ENCODE assay signal across 8 cellular contexts in the genomic region with DNA sequence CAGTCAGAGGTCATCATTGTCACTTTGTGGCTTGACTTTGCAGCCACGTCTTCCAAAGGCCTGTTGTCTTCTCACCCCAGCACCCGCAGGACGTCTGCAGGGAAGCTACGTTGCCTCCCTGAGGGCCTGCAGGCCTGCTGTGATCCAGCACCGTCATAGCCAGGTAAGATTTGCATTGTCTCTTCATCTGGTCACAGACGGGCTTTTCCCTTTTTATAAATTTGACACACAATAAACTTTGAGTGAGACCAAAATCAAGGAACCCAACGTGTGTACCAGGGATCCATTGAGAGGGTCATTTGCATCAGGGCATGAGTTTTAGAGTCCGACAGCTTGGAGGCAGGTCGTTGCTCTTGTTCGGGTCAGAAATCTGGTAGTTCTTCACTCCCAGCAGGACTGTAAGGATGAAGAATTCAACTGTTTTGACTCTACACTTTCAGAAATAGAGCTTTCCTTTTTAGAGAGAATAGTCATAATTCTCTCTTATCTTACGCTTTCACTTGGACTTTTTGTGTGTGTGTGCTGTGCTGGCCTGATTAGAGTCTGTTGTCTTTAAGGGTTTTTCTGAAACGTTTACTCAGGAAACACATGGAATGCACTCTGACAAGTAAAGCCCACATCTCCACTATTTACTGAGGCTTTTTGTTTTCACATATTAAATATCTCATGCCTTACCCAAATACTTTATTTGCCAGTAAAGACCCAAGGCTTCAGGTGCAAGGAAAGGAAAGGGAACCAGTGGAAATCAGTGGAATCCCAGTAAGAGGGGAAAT.
DNase-seq lines count a peak whose midpoint lies in the region; ATAC-seq and TF ChIP-seq lines count a peak whose summit lies in the region.

No MANE protein-coding gene starts in this region.

- H3K27ac Mint-ChIP-seq in endothelial cell (ENCODE audit: unreplicated experiment): peak overlapping the region; percentile 89

- peaks cover 17% of the 10 kb centered on the region for H3K4me1 Mint-ChIP-seq in endothelial cell (ENCODE audit: unreplicated experiment)

- H3K9me3 ChIP-seq in upper lobe of right lung (peaks cover 3% of the 10 kb centered on the region), heart right ventricle (peaks cover 0 to 12% (median 4%) of the 10 kb centered on the region in 11 donors)

- H3K9me3 Mint-ChIP-seq in endothelial cell (ENCODE audit: unreplicated experiment): no peaks in the 10 kb centered on the region

- H3K27me3 ChIP-seq in upper lobe of right lung (no peaks in the 10 kb centered on the region), heart right ventricle (peaks cover 0 to 3% (median 0%) of the 10 kb centered on the region in 7 donors)

- H3K36me3 ChIP-seq in upper lobe of right lung (no peaks in the 10 kb centered on the region), heart right ventricle (no peaks in the 10 kb centered on the region)

- no peaks in the 10 kb centered on the region for H3K36me3 Mint-ChIP-seq in endothelial cell (ENCODE audit: low read depth, unreplicated experiment)

- intact Hi-C loops in upper lobe of right lung (cut with DNase I): no loop called here
- intact Hi-C loops in heart right ventricle (cut with DNase I): no loop called here

- no peaks in the 10 kb centered on the region for H3K27me3 Mint-ChIP-seq in endothelial cell (ENCODE audit: unreplicated experiment)

- ATAC-seq in GM21786 (IDR thresholded peaks at IDR 0.05; ENCODE audit: unreplicated experiment) (peak; percentile 81), upper lobe of right lung (no peak), heart right ventricle (no peak)

- H3K27ac ChIP-seq in upper lobe of right lung: peak overlapping the region; percentile 31
- H3K27ac ChIP-seq in heart right ventricle: peak overlapping the region in 1 of 10 donors; percentile 81

- DNase-seq in T-helper 1 cell (peak in 4 of 5 donors; percentile 10 to 85 (median 37)), endothelial cell (ENCODE audit: low spot score) (no peak), upper lobe of right lung (no peak), heart right ventricle (no peak), pons (ENCODE audit: low spot score) (no peak), NCI-H524 treated with DMSO at 0.1 percent for 48 hours (lab: John Stamatoyannopoulos, UW) (no peak)

- H3K4me1 ChIP-seq in upper lobe of right lung: peaks cover 8% of the 10 kb centered on the region
- peaks cover 0 to 2% (median 0%) of the 10 kb centered on the region in 9 donors for H3K4me1 ChIP-seq in heart right ventricle

- WGBS in heart right ventricle, 2 donors: 66 to 69% methylated on average over 12 of the region's 12 CpGs

- peak overlapping the region; percentile 27; the same call in 1 of the 2 replicates for H3K4me3 ChIP-seq in GM08714 (ENCODE audit: low read length)
- no peak overlapping the region for H3K4me3 ChIP-seq in upper lobe of right lung
- no peak overlapping the region for H3K4me3 ChIP-seq in heart right ventricle

- no peak overlapping the region for H3K4me3 Mint-ChIP-seq in endothelial cell (ENCODE audit: unreplicated experiment)

- no peak for TF ChIP-seq CTCF in endothelial cell (IDR thresholded peaks at IDR 0.05; ENCODE audit: unreplicated experiment)
- no peak for TF ChIP-seq CTCF in upper lobe of right lung (IDR thresholded peaks at IDR 0.05)
- TF ChIP-seq CTCF in heart right ventricle (IDR thresholded peaks at IDR 0.05): no peak

Comparison
In these comparisons a context has a peak if more than half of its experiments do, and no peak if none do; other contexts are left out.
1. DNase-seq: peak in T-helper 1 cell (4 of 5); none in endothelial cell (single experiment), upper lobe of right lung (single experiment), heart right ventricle (0 of 2), pons (single experiment) and NCI-H524 treated with DMSO at 0.1 percent for 48 hours (single experiment).